In the genomic region with DNA sequence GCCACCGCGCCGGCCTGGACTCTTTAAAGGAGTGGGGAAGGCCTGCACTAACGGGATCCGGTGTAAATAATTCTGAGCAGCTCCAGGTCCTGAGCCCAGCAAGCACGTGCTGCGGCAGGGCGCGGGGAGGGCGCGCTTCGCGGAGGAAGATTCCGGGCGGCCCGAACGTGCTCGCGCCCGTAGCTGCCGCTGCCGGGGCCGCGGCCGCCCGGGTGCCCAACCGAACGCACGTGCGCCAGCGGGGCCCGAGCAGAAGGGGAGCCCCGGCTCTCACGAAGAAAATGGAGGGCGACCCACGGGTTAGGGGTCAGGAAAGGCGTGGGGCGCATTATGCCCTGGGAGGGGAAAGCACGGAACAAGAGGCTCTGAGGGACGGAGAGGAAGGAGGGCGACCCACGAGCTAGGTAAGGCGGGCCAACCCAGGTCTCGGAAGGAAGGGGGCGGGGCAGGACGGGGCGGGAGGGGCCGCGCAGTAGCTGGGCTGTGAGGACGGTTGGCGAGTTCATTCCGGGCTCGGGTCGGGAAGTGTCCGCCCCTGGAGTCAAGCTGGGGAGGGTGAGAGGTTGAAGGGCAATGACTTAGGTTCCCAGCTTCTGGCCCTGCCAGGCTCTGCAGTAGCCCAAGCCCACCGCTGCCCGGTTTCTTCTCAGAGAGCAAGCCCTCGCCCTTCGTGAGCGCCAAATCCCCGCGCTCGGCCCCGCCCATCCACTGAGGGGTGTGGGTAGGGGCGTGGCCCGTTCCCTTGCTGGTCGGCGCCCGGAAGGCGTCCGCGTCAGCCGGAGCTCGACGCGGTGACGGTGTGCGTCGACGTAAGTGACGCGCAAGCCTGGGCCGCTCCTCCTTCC, we compare ENCODE assay signal across 8 cellular contexts. TPM values are rescaled to one million over a fixed set of nuclear protein-coding genes. Genes with fewer than 3 reads are reported as not detected.
DNase-seq lines count a peak whose midpoint lies in the region; TF ChIP-seq lines count a peak whose summit lies in the region.

A gene with protein sequence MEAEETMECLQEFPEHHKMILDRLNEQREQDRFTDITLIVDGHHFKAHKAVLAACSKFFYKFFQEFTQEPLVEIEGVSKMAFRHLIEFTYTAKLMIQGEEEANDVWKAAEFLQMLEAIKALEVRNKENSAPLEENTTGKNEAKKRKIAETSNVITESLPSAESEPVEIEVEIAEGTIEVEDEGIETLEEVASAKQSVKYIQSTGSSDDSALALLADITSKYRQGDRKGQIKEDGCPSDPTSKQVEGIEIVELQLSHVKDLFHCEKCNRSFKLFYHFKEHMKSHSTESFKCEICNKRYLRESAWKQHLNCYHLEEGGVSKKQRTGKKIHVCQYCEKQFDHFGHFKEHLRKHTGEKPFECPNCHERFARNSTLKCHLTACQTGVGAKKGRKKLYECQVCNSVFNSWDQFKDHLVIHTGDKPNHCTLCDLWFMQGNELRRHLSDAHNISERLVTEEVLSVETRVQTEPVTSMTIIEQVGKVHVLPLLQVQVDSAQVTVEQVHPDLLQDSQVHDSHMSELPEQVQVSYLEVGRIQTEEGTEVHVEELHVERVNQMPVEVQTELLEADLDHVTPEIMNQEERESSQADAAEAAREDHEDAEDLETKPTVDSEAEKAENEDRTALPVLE (plus strand): TSS at position 195 of the 845 bp plus-strand sequence. CDS start 1,140 bp downstream, outside the sequence.

- peak within 1 kb of the TSS; percentile 98 for H3K9ac ChIP-seq in SK-N-MC (ENCODE audit: insufficient read length)

- peak within 1 kb of the TSS; percentile 99 for H3K4me3 Mint-ChIP-seq in HFFc6

- H3K4me1 Mint-ChIP-seq in HFFc6 (ENCODE audit: low read depth) = peaks cover 31% of the 10 kb centered on the region

- peaks cover 31% of the 10 kb centered on the region for H3K36me3 ChIP-seq in SK-N-MC (ENCODE audit: insufficient read depth, low read length)

- TF ChIP-seq CTCF in HFFc6 (IDR thresholded peaks at IDR 0.05) (no peak), NB4 (IDR thresholded peaks at IDR 0.05; ENCODE audit: low read depth, low read length) (no peak)

- no peaks in the 10 kb centered on the region for H3K9me3 Mint-ChIP-seq in HFFc6

- H3K27me3 Mint-ChIP-seq in HFFc6 (ENCODE audit: insufficient read depth) = peaks cover 2% of the 10 kb centered on the region

- peak within 1 kb of the TSS; percentile 87 for H3K27ac ChIP-seq in SK-N-MC
- peak within 1 kb of the TSS; percentile 82 for H3K27ac ChIP-seq in temporal lobe (ENCODE audit: low read depth, low read length)

- peaks cover 32% of the 10 kb centered on the region for H3K36me3 Mint-ChIP-seq in HFFc6 (ENCODE audit: low read depth)

- DNase-seq in GM04503 (ENCODE audit: low read depth) (peak; percentile 76), HFFc6 (peak; percentile 90), NB4 (ENCODE audit: low read depth) (peak; percentile 99), SK-N-MC (ENCODE audit: low read depth, low spot score) (peak; percentile 53), globus pallidus (ENCODE audit: low spot score) (peak; percentile 98), occipital lobe (lab: John Stamatoyannopoulos, UW) (peak; percentile 92)
- peak; percentile 98 for DNase-seq in activated naive CD4-positive, alpha-beta T cell treated with anti-CD3 and anti-CD28 coated beads, Interleukin-2, amount 50 U/mL, for 16 hours

- H3K9me3 ChIP-seq in SK-N-MC (ENCODE audit: low read depth, low read length) = no peaks in the 10 kb centered on the region

- H3K4me3 ChIP-seq in NB4 (ENCODE audit: low read depth, low read length) = peak within 1 kb of the TSS; percentile 80
- peak within 1 kb of the TSS; percentile 93 for H3K4me3 ChIP-seq in SK-N-MC

- TF ChIP-seq POLR2A in NB4 (IDR thresholded peaks at IDR 0.05; ENCODE audit: extremely low read depth, insufficient read length) = peak; percentile 94

- peak within 1 kb of the TSS; percentile 99 for H3K27ac Mint-ChIP-seq in HFFc6

RNA-seq across cellular contexts. Expression of the gene that starts here (rescaled TPM):
- 10 to 100 TPM; 29.1 to 34.3 (median 31.8) TPM for total RNA-seq in HFFc6 (2021; fragmentation: NEBNext Ultra II Directional; extraction: Animal tissue kit (Norgen Biotek cat#: 25700))
- total RNA-seq in occipital lobe (93.3 TPM), temporal lobe (53.1 TPM)

Comparison
In these comparisons a context has a peak if more than half of its experiments do, and no peak if none do; other contexts are left out.
1. Peak in every context shown above with its lines: DNase-seq, H3K4me3 ChIP-seq and H3K27ac ChIP-seq.